29 cellular contexts compared by ENCODE assay signal in genomic region chr3:157394361-157394760, GRCh38.
"Had no signal": no experiment of that assay in that cellular context is flagged by ENCODE, and none has a peak within 500 bp of the region (broad histone marks: within the 10 kb centered on the region; RNA-seq: fewer than 3 reads in every experiment).

No MANE protein-coding gene starts in this region.

- H3K9me3 Mint-ChIP-seq: activated CD4-positive, alpha-beta memory T cell treated with anti-CD3 and anti-CD28 coated beads for 36 hours; activated CD4-positive, alpha-beta T cell treated with anti-CD3 and anti-CD28 coated beads, Interleukin-2, amount 10 ng/mL, durations not matched to agents 7 days and 5 days; activated naive CD4-positive, alpha-beta T cell treated with anti-CD3 and anti-CD28 coated beads, Interleukin-2, amount 50 U/mL, for 72 hours; activated naive CD8-positive, alpha-beta T cell treated with anti-CD3 and anti-CD28 coated beads, Interleukin-2, amount 50 U/mL, for 24 hours; central memory CD8-positive, alpha-beta T cell had no signal

- H3K4me3 ChIP-seq: SK-N-MC had no signal

- H3K4me1 Mint-ChIP-seq: activated CD4-positive, alpha-beta T cell treated with anti-CD3 and anti-CD28 coated beads, Interleukin-2, amount 10 ng/mL, durations not matched to agents 7 days and 5 days; activated naive CD8-positive, alpha-beta T cell treated with anti-CD3 and anti-CD28 coated beads, Interleukin-2, amount 50 U/mL, for 24 hours; brain; central memory CD8-positive, alpha-beta T cell; T-cell had no signal

- H3K27me3 Mint-ChIP-seq: activated CD4-positive, alpha-beta T cell treated with anti-CD3 and anti-CD28 coated beads, Interleukin-2, amount 10 ng/mL, durations not matched to agents 7 days and 5 days; activated naive CD8-positive, alpha-beta T cell treated with anti-CD3 and anti-CD28 coated beads, Interleukin-2, amount 50 U/mL, for 24 hours; brain had no signal

- H3K27ac ChIP-seq: SK-N-MC, VCaP had no signal

- ATAC-seq: activated naive CD4-positive, alpha-beta T cell treated with anti-CD3 and anti-CD28 coated beads, Interleukin-2, amount 50 U/mL, for 72 hours; activated naive CD8-positive, alpha-beta T cell treated with anti-CD3 and anti-CD28 coated beads, Interleukin-2, amount 50 U/mL, for 24 hours; activated T-cell treated with anti-CD3 and anti-CD28 coated beads, Interleukin-2, amount 50 U/mL, for 4 hours; Panc1; Right ventricle myocardium inferior; T-cell had no signal

- H3K27ac Mint-ChIP-seq: activated CD4-positive, alpha-beta memory T cell treated with anti-CD3 and anti-CD28 coated beads for 36 hours; activated CD4-positive, alpha-beta T cell treated with anti-CD3 and anti-CD28 coated beads, Interleukin-2, amount 10 ng/mL, durations not matched to agents 7 days and 5 days; activated naive CD4-positive, alpha-beta T cell treated with anti-CD3 and anti-CD28 coated beads, Interleukin-2, amount 50 U/mL, for 72 hours; activated naive CD8-positive, alpha-beta T cell treated with anti-CD3 and anti-CD28 coated beads, Interleukin-2, amount 50 U/mL, for 24 hours; brain; T-cell had no signal

- H3K4me3 Mint-ChIP-seq: activated CD4-positive, alpha-beta memory T cell treated with anti-CD3 and anti-CD28 coated beads for 36 hours; activated CD4-positive, alpha-beta T cell treated with anti-CD3 and anti-CD28 coated beads, Interleukin-2, amount 10 ng/mL, durations not matched to agents 7 days and 5 days; activated naive CD8-positive, alpha-beta T cell treated with anti-CD3 and anti-CD28 coated beads, Interleukin-2, amount 50 U/mL, for 24 hours; activated T-cell treated with anti-CD3 and anti-CD28 coated beads, Interleukin-2, amount 50 U/mL, for 4 hours; brain; central memory CD8-positive, alpha-beta T cell; T-cell had no signal

- H3K36me3 Mint-ChIP-seq: activated CD4-positive, alpha-beta memory T cell treated with anti-CD3 and anti-CD28 coated beads for 36 hours; activated naive CD4-positive, alpha-beta T cell treated with anti-CD3 and anti-CD28 coated beads, Interleukin-2, amount 50 U/mL, for 72 hours had no signal

- DNase-seq: activated CD4-positive, alpha-beta memory T cell treated with anti-CD3 and anti-CD28 coated beads for 36 hours; activated CD4-positive, alpha-beta T cell treated with anti-CD3 and anti-CD28 coated beads, Interleukin-2, amount 10 ng/mL, durations not matched to agents 7 days and 5 days; activated CD4-positive, CD25-positive, alpha-beta regulatory T cell; activated CD8-positive, alpha-beta memory T cell treated with anti-CD3 and anti-CD28 coated beads for 24 hours; activated effector memory CD4-positive, alpha-beta T cell treated with anti-CD3 and anti-CD28 coated beads, Interleukin-2, amount 50 U/mL, for 16 hours; activated naive CD4-positive, alpha-beta T cell treated with Interleukin-2 at 50 U/mL for 16 hours; activated naive CD8-positive, alpha-beta T cell treated with anti-CD3 and anti-CD28 coated beads, Interleukin-2, amount 50 U/mL, for 24 hours; activated T-cell treated with anti-CD3 and anti-CD28 coated beads, Interleukin-2, amount 50 U/mL, for 4 hours; Kasumi-1; NCI-H1092 treated with DMSO at 0.1 percent for 48 hours; NCI-H1417 treated with DMSO at 0.1 percent for 48 hours; NCI-H1694 treated with DMSO at 0.1 percent for 48 hours; NCI-H2029 treated with DMSO at 0.1 percent for 48 hours; NCI-H345; NCI-H510A; NCI-H526 treated with DMSO at 0.1 percent for 48 hours; NK-92 treated with Interleukin-12 subunit alpha and Interleukin-12 subunit beta, amount 100 ng/mL, for 24 hours; OCI-M1; RPMI8226; T-cell; T-helper 2 cell; T1000 had no signal
